8 cellular contexts compared by ENCODE assay signal in genomic region chr12:120903382-120903817, GRCh38. TPM values are rescaled to one million over a fixed set of nuclear protein-coding genes. Genes with fewer than 3 reads are reported as not detected.
DNase-seq lines count a peak whose midpoint lies in the region; ATAC-seq and TF ChIP-seq lines count a peak whose summit lies in the region.

No MANE protein-coding gene starts in this region.

- peak overlapping the region; percentile 88 to 99 (median 94) for H3K27ac ChIP-seq in esophagus squamous epithelium

- H3K4me3 Mint-ChIP-seq in activated T-cell treated with anti-CD3 and anti-CD28 coated beads, Interleukin-2, amount 50 U/mL, for 24 hours = peak overlapping the region; percentile 100
- peak overlapping the region; percentile 97 for H3K4me3 Mint-ChIP-seq in natural killer cell treated with Interleukin-12 subunit alpha and Interleukin-12 subunit beta and Interleukin-15 and Interleukin-18, amount 100 ng/mL, for 72 hours

- peak overlapping the region; percentile 66 to 98 (median 80) for H3K4me3 ChIP-seq in esophagus squamous epithelium

- H3K9me3 ChIP-seq in esophagus squamous epithelium = no peaks in the 10 kb centered on the region

- no peaks in the 10 kb centered on the region for H3K9me3 Mint-ChIP-seq in activated T-cell treated with anti-CD3 and anti-CD28 coated beads, Interleukin-2, amount 50 U/mL, for 24 hours
- H3K9me3 Mint-ChIP-seq in natural killer cell treated with Interleukin-12 subunit alpha and Interleukin-12 subunit beta and Interleukin-15 and Interleukin-18, amount 100 ng/mL, for 72 hours = no peaks in the 10 kb centered on the region

- intact Hi-C loops in esophagus squamous epithelium (cut with DNase I) = no loop called here

- peaks cover 33% of the 10 kb centered on the region for H3K36me3 Mint-ChIP-seq in activated T-cell treated with anti-CD3 and anti-CD28 coated beads, Interleukin-2, amount 50 U/mL, for 24 hours (ENCODE audit: low read depth)
- H3K36me3 Mint-ChIP-seq in natural killer cell treated with Interleukin-12 subunit alpha and Interleukin-12 subunit beta and Interleukin-15 and Interleukin-18, amount 100 ng/mL, for 72 hours = no peaks in the 10 kb centered on the region

- peak in 2 of 4 donors; percentile 16 to 49 for TF ChIP-seq POLR2A in esophagus squamous epithelium (IDR thresholded peaks at IDR 0.05)

- peaks cover 16 to 87% (median 36%) of the 10 kb centered on the region in 3 donors for H3K4me1 ChIP-seq in esophagus squamous epithelium

- peaks cover 41% of the 10 kb centered on the region for H3K4me1 Mint-ChIP-seq in activated T-cell treated with anti-CD3 and anti-CD28 coated beads, Interleukin-2, amount 50 U/mL, for 24 hours (ENCODE audit: low read depth)
- peaks cover 21 to 22% of the 10 kb centered on the region in 2 donors for H3K4me1 Mint-ChIP-seq in natural killer cell treated with Interleukin-12 subunit alpha and Interleukin-12 subunit beta and Interleukin-15 and Interleukin-18, amount 100 ng/mL, for 72 hours (ENCODE audit: low read depth in 2 of 2)

- peak; percentile 26 for DNase-seq in NCI-H2029 (lab: John Stamatoyannopoulos, UW)
- no peak for DNase-seq in NCI-H2029 treated with DMSO at 0.1 percent for 48 hours (lab: John Stamatoyannopoulos, UW)
- DNase-seq in NCI-H748 treated with DMSO at 0.1 percent for 48 hours (lab: John Stamatoyannopoulos, UW) = peak; percentile 12
- peak; percentile 75 for DNase-seq in activated T-cell treated with anti-CD3 and anti-CD28 coated beads, Interleukin-2, amount 50 U/mL, for 24 hours
- DNase-seq in esophagus squamous epithelium (lab: John Stamatoyannopoulos, UW) = no peak
- peak; percentile 83 for DNase-seq in natural killer cell treated with Interleukin-12 subunit alpha and Interleukin-12 subunit beta and Interleukin-15 and Interleukin-18, amount 100 ng/mL, for 72 hours (ENCODE audit: low spot score)
- DNase-seq in stimulated activated naive CD4-positive, alpha-beta T cell treated with Interleukin-2 at 50 U/mL for 16 hours (lab: John Stamatoyannopoulos, UW) = peak; percentile 65

- TF ChIP-seq CTCF in esophagus squamous epithelium (IDR thresholded peaks at IDR 0.05) = no peak

- peaks cover 0 to 19% (median 0%) of the 10 kb centered on the region in 3 donors for H3K36me3 ChIP-seq in esophagus squamous epithelium

- H3K27me3 Mint-ChIP-seq in activated T-cell treated with anti-CD3 and anti-CD28 coated beads, Interleukin-2, amount 50 U/mL, for 24 hours = no peaks in the 10 kb centered on the region
- no peaks in the 10 kb centered on the region for H3K27me3 Mint-ChIP-seq in natural killer cell treated with Interleukin-12 subunit alpha and Interleukin-12 subunit beta and Interleukin-15 and Interleukin-18, amount 100 ng/mL, for 72 hours

- WGBS in esophagus squamous epithelium, 2 donors = 0 to 2% methylated on average over 11 to 14 of the region's 32 CpGs

- no peaks in the 10 kb centered on the region for H3K27me3 ChIP-seq in esophagus squamous epithelium

- H3K27ac Mint-ChIP-seq in activated T-cell treated with anti-CD3 and anti-CD28 coated beads, Interleukin-2, amount 50 U/mL, for 24 hours = peak overlapping the region; percentile 98
- peak overlapping the region; percentile 74 to 86 for H3K27ac Mint-ChIP-seq in natural killer cell treated with Interleukin-12 subunit alpha and Interleukin-12 subunit beta and Interleukin-15 and Interleukin-18, amount 100 ng/mL, for 72 hours

- ATAC-seq in HG02840 (IDR thresholded peaks at IDR 0.05; ENCODE audit: low FRiP score, unreplicated experiment) = peak; percentile 45
- peak; percentile 67 to 70 for ATAC-seq in natural killer cell treated with Interleukin-12 subunit alpha and Interleukin-12 subunit beta and Interleukin-15 and Interleukin-18, amount 100 ng/mL, for 72 hours

RNA-seq across cellular contexts. Expression of gene SPPL3, which starts 0.8 kb away (rescaled TPM):
- 10 to 100 TPM; 30.3 to 47.1 (median 34.2) TPM for total RNA-seq in esophagus squamous epithelium
- 10 to 100 TPM; 21.6 to 31.6 TPM for total RNA-seq in natural killer cell treated with Interleukin-12 subunit alpha and Interleukin-12 subunit beta and Interleukin-15 and Interleukin-18, amount 100 ng/mL, for 72 hours

Comparison
In these comparisons a context has a peak if more than half of its experiments do, and no peak if none do; other contexts are left out.
1. DNase-seq: peak in NCI-H2029 (single experiment), NCI-H748 treated with DMSO at 0.1 percent for 48 hours (single experiment), activated T-cell treated with anti-CD3 and anti-CD28 coated beads, Interleukin-2, amount 50 U/mL, for 24 hours (single experiment), natural killer cell treated with Interleukin-12 subunit alpha and Interleukin-12 subunit beta and Interleukin-15 and Interleukin-18, amount 100 ng/mL, for 72 hours (single experiment) and stimulated activated naive CD4-positive, alpha-beta T cell treated with Interleukin-2 at 50 U/mL for 16 hours (single experiment); none in NCI-H2029 treated with DMSO at 0.1 percent for 48 hours (single experiment) and esophagus squamous epithelium (single experiment).